Comparison of ENCODE assay signal across 8 cellular contexts in the genomic region with DNA sequence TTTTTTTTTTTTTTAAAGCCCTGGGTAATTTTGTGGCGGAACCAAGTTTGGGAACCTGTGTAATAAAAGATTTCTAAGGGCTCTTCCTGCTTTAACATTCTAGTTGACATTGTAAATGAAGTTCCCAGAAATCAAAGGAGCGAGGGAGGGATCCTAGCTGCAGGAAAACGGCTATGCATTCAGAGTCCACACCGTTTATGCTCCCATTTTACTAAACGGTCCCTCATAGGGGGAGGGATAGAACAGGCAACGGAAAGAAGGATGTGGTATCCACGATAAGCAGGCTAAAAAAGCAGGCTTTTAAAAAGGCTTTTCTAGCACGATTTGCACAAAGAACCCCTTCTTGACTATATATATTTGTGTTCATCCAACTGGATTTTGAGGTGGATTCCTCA. TPM values are rescaled to one million over a fixed set of nuclear protein-coding genes. Genes with fewer than 3 reads are reported as not detected.
DNase-seq lines count a peak whose midpoint lies in the region; ATAC-seq and TF ChIP-seq lines count a peak whose summit lies in the region.

No MANE protein-coding gene starts in this region.

- H3K79me2 ChIP-seq in OCI-LY3 (ENCODE audit: low read length): no peaks in the 10 kb centered on the region

- H3K4me1 Mint-ChIP-seq in activated CD4-positive, alpha-beta T cell treated with anti-CD3 and anti-CD28 coated beads for 36 hours: peaks cover 37% of the 10 kb centered on the region
- peaks cover 29 to 35% (median 30%) of the 10 kb centered on the region in 3 donors for H3K4me1 Mint-ChIP-seq in naive B cell

- H3K27ac Mint-ChIP-seq in activated CD4-positive, alpha-beta T cell treated with anti-CD3 and anti-CD28 coated beads for 36 hours: peak overlapping the region; percentile 88
- peak overlapping the region; percentile 91 to 99 (median 94) for H3K27ac Mint-ChIP-seq in naive B cell

- DNase-seq in activated CD4-positive, alpha-beta T cell treated with anti-CD3 and anti-CD28 coated beads for 36 hours: no peak
- no peak for DNase-seq in activated CD4-positive, alpha-beta T cell treated with anti-CD3 and anti-CD28 coated beads for 1 hour
- DNase-seq in naive B cell (no peak), NAMALWA (ENCODE audit: low spot score) (no peak)
- no peak for DNase-seq in activated effector memory CD4-positive, alpha-beta T cell treated with anti-CD3 and anti-CD28 coated beads, Interleukin-2, amount 50 U/mL, for 16 hours

- H3K36me3 Mint-ChIP-seq in activated CD4-positive, alpha-beta T cell treated with anti-CD3 and anti-CD28 coated beads for 36 hours (ENCODE audit: low read depth): no peaks in the 10 kb centered on the region
- H3K36me3 Mint-ChIP-seq in naive B cell: no peaks in the 10 kb centered on the region

- H3K4me1 ChIP-seq in OCI-LY3 (ENCODE audit: low read length) (0 out of 2 replicates have a peak, but pooled peaks cover 3% of the 10 kb centered on the region), endocrine pancreas (ENCODE audit: control insufficient read depth, insufficient read depth, low read length) (peaks cover 17% of the 10 kb centered on the region)

- peak overlapping the region; percentile 81 for H3K4me2 ChIP-seq in OCI-LY3 (ENCODE audit: low read length)

- intact Hi-C loops in activated CD4-positive, alpha-beta T cell treated with anti-CD3 and anti-CD28 coated beads for 36 hours (cut with DNase I, micrococcal nuclease): loop anchor here in 1 of 2 experiments (2.0 kb wide), 1 partner anchor 56 kb away; no protein-coding TSS in a partner anchor

- no peaks in the 10 kb centered on the region for H3K9me3 Mint-ChIP-seq in activated CD4-positive, alpha-beta T cell treated with anti-CD3 and anti-CD28 coated beads for 36 hours (ENCODE audit: low read depth)
- no peaks in the 10 kb centered on the region for H3K9me3 Mint-ChIP-seq in naive B cell

- H3K36me3 ChIP-seq in OCI-LY3 (replicated peaks; ENCODE audit: low read depth, low read length) (no peaks in the 10 kb centered on the region), endocrine pancreas (ENCODE audit: control insufficient read depth, insufficient read depth, low read length) (no peaks in the 10 kb centered on the region)

- peak overlapping the region; percentile 99 for H3K4me3 Mint-ChIP-seq in activated CD4-positive, alpha-beta T cell treated with anti-CD3 and anti-CD28 coated beads for 36 hours
- H3K4me3 Mint-ChIP-seq in naive B cell: peak overlapping the region; percentile 93 to 99 (median 97)

- H3K27me3 ChIP-seq in OCI-LY3 (ENCODE audit: low read depth, low read length) (no peaks in the 10 kb centered on the region), endocrine pancreas (ENCODE audit: control insufficient read depth, insufficient read depth, low read length) (no peaks in the 10 kb centered on the region)

- POLR2A ChIA-PET in activated CD4-positive, alpha-beta T cell treated with anti-CD3 and anti-CD28 coated beads for 36 hours (lab: Charles Lee): no interaction called here

- peak overlapping the region; percentile 89 for H2AFZ ChIP-seq in OCI-LY3 (ENCODE audit: low read depth, low read length)

- no peaks in the 10 kb centered on the region for H3K27me3 Mint-ChIP-seq in activated CD4-positive, alpha-beta T cell treated with anti-CD3 and anti-CD28 coated beads for 36 hours
- peaks cover 0 to 25% (median 11%) of the 10 kb centered on the region in 3 donors for H3K27me3 Mint-ChIP-seq in naive B cell

- no peak for TF ChIP-seq CTCF in OCI-LY3 (IDR thresholded peaks at IDR 0.05; ENCODE audit: low read depth, low read length)

- H3K4me3 ChIP-seq in OCI-LY3 (ENCODE audit: low read length) (peak overlapping the region; percentile 83), endocrine pancreas (ENCODE audit: control insufficient read depth, insufficient read depth, low read length) (peak overlapping the region; percentile 99)

- H3K27ac ChIP-seq in OCI-LY3 (ENCODE audit: low read length): no peak overlapping the region

- CTCF ChIA-PET in activated CD4-positive, alpha-beta T cell treated with anti-CD3 and anti-CD28 coated beads for 36 hours (lab: Charles Lee): no interaction called here

- H4K20me1 ChIP-seq in OCI-LY3 (ENCODE audit: insufficient read depth, low read length): no peaks in the 10 kb centered on the region

- peak; percentile 25 for ATAC-seq in activated CD4-positive, alpha-beta T cell treated with anti-CD3 and anti-CD28 coated beads for 36 hours
- ATAC-seq in naive B cell (ENCODE audit: low read depth in 2 of 2) (peak; percentile 14 to 18), HG03460 (IDR thresholded peaks at IDR 0.05; ENCODE audit: unreplicated experiment) (no peak)

- H3K9ac ChIP-seq in OCI-LY3 (ENCODE audit: low read length) (peak overlapping the region; percentile 58), endocrine pancreas (ENCODE audit: control insufficient read depth, insufficient read depth, low read length) (peak overlapping the region; percentile 99)

- no peaks in the 10 kb centered on the region for H3K9me3 ChIP-seq in OCI-LY3 (ENCODE audit: insufficient read depth, low read length)
- no peaks in the 10 kb centered on the region for H3K9me3 ChIP-seq in endocrine pancreas (ENCODE audit: control insufficient read depth, low read length)

RNA-seq across cellular contexts. Expression of a gene that starts 0.6 kb away (rescaled TPM):
- total RNA-seq in activated CD4-positive, alpha-beta T cell treated with anti-CD3 and anti-CD28 coated beads for 36 hours: 1 to 10 TPM; 7.5 to 8.2 TPM
- 10 to 100 TPM; 11.2 to 20.0 (median 13.6) TPM for polyA plus RNA-seq in naive B cell (ENCODE audit: low read depth in 6 of 6)

RNA-seq across cellular contexts. Expression of a gene that starts 35.7 kb away (rescaled TPM):
- total RNA-seq in activated CD4-positive, alpha-beta T cell treated with anti-CD3 and anti-CD28 coated beads for 36 hours: under 1 TPM; 0.09 to 0.11 TPM
- polyA plus RNA-seq in naive B cell (ENCODE audit: low read depth in 6 of 6): under 1 TPM in 3 of 6 donors, not detected in 3; 0.09 to 0.33 (median 0.21) TPM

RNA-seq across cellular contexts. Expression of a gene that starts 56.8 kb away (rescaled TPM):
- 10 to 100 TPM; 56.1 to 68.9 TPM for total RNA-seq in activated CD4-positive, alpha-beta T cell treated with anti-CD3 and anti-CD28 coated beads for 36 hours
- polyA plus RNA-seq in naive B cell (ENCODE audit: low read depth in 6 of 6): 10 to 100 TPM; 26.3 to 69.9 (median 50.7) TPM
